ENCODE assay signal across 8 cellular contexts in genomic region chr12:94208433-94208921, GRCh38.
DNase-seq lines count a peak whose midpoint lies in the region; ATAC-seq and TF ChIP-seq lines count a peak whose summit lies in the region.

No MANE protein-coding gene starts in this region.

- H3K4me3 ChIP-seq in CD8-positive, alpha-beta memory T cell (ENCODE audit: low read length): peak overlapping the region; percentile 52
- H3K4me3 ChIP-seq in MM.1S (ENCODE audit: low read length): peak overlapping the region; percentile 52

- H3K4me2 ChIP-seq in MM.1S (ENCODE audit: low read depth, low read length): peak overlapping the region; percentile 97

- H3K27me3 ChIP-seq in CD8-positive, alpha-beta memory T cell (ENCODE audit: insufficient read depth, low read length, poor library complexity, severe bottlenecking): no peaks in the 10 kb centered on the region
- no peaks in the 10 kb centered on the region for H3K27me3 ChIP-seq in MM.1S (replicated peaks; ENCODE audit: insufficient read depth, low read length)

- H3K9me3 Mint-ChIP-seq in CD8-positive, alpha-beta memory T cell: peaks cover 0 to 2% (median 0%) of the 10 kb centered on the region in 5 donors

- peak overlapping the region; percentile 91 to 99 (median 97) for H3K27ac Mint-ChIP-seq in CD8-positive, alpha-beta memory T cell

- peaks cover 49% of the 10 kb centered on the region for H3K4me1 ChIP-seq in CD8-positive, alpha-beta memory T cell (ENCODE audit: insufficient read depth, low read length)
- H3K4me1 ChIP-seq in MM.1S (ENCODE audit: low read length): peaks cover 41% of the 10 kb centered on the region

- H3K4me3 Mint-ChIP-seq in CD8-positive, alpha-beta memory T cell: peak overlapping the region; percentile 76 to 88 (median 82)

- peak overlapping the region; percentile 99 for H3K9ac ChIP-seq in MM.1S (ENCODE audit: low read length)

- H4K20me1 ChIP-seq in MM.1S (ENCODE audit: insufficient read depth, low read length): no peaks in the 10 kb centered on the region

- H3K9me2 ChIP-seq in MM.1S (replicated peaks; ENCODE audit: insufficient read depth, low read length): no peaks in the 10 kb centered on the region

- peaks cover 49 to 61% (median 60%) of the 10 kb centered on the region in 3 donors for H3K4me1 Mint-ChIP-seq in CD8-positive, alpha-beta memory T cell

- no peaks in the 10 kb centered on the region for H3K9me3 ChIP-seq in CD8-positive, alpha-beta memory T cell (ENCODE audit: low read length)
- no peaks in the 10 kb centered on the region for H3K9me3 ChIP-seq in MM.1S (replicated peaks; ENCODE audit: insufficient read depth, low read length)

- peak in 1 of 5 donors; percentile 10 for DNase-seq in CD8-positive, alpha-beta memory T cell
- peak; percentile 83 for DNase-seq in MM.1S
- DNase-seq in caudate nucleus (lab: John Stamatoyannopoulos, UW): peak in 2 of 61 donors; percentile 1 to 30
- DNase-seq in stimulated activated CD4-positive, alpha-beta T cell treated with anti-CD3 and anti-CD28 coated beads, Interleukin-1b, Interleukin-23, amount 100 ng/mL, for 4 hours (ENCODE audit: low read depth in 2 of 2): peak; percentile 12 to 23
- DNase-seq in NCI-H1417 (lab: John Stamatoyannopoulos, UW): no peak
- no peak for DNase-seq in NCI-H1048 (lab: John Stamatoyannopoulos, UW)
- DNase-seq in putamen (ENCODE audit: low spot score): no peak

- peaks cover 4 to 20% (median 15%) of the 10 kb centered on the region in 3 donors for H3K36me3 Mint-ChIP-seq in CD8-positive, alpha-beta memory T cell

- no peaks in the 10 kb centered on the region for H3K36me3 ChIP-seq in CD8-positive, alpha-beta memory T cell (ENCODE audit: insufficient read depth, low read length)
- peaks cover 21% of the 10 kb centered on the region for H3K36me3 ChIP-seq in MM.1S (replicated peaks; ENCODE audit: insufficient read depth, low read length)

- CTCF ChIA-PET in CD8-positive, alpha-beta memory T cell (lab: Charles Lee): interaction anchor here (1.1 to 1.7 kb wide), 3 partner anchors 41 to 59 kb away, joined by 4 to 7 read pairs (median 6); no protein-coding TSS in a partner anchor

- peak; percentile 34 for ATAC-seq in GM21390 (IDR thresholded peaks at IDR 0.05; ENCODE audit: unreplicated experiment)

- no peaks in the 10 kb centered on the region for H3K27me3 Mint-ChIP-seq in CD8-positive, alpha-beta memory T cell

- TF ChIP-seq CTCF in MM.1S (IDR thresholded peaks at IDR 0.05; ENCODE audit: low read length): peak; percentile 22

- H3F3A ChIP-seq in MM.1S (ENCODE audit: insufficient read depth, low read length): peaks cover 61% of the 10 kb centered on the region

- POLR2A ChIA-PET in CD8-positive, alpha-beta memory T cell (lab: Charles Lee): interaction anchor here (1.0 to 1.4 kb wide), 6 partner anchors 11 to 61 kb away, joined by 3 to 10 read pairs (median 4); no protein-coding TSS in a partner anchor

- H3K79me2 ChIP-seq in MM.1S (ENCODE audit: low read length): peaks cover 79% of the 10 kb centered on the region

- no peak overlapping the region for H2AFZ ChIP-seq in MM.1S (ENCODE audit: low read length)

- peak overlapping the region; percentile 59 for H3K27ac ChIP-seq in CD8-positive, alpha-beta memory T cell (ENCODE audit: low read depth, low read length)
- H3K27ac ChIP-seq in MM.1S (ENCODE audit: low read length) (peak overlapping the region; percentile 99), caudate nucleus (ENCODE audit: low read depth, low read length) (peak overlapping the region; percentile 31)

Comparison
In these comparisons a context has a peak if more than half of its experiments do, and no peak if none do; other contexts are left out.
1. DNase-seq: peak in MM.1S (single experiment) and stimulated activated CD4-positive, alpha-beta T cell treated with anti-CD3 and anti-CD28 coated beads, Interleukin-1b, Interleukin-23, amount 100 ng/mL, for 4 hours (2 of 2); none in NCI-H1417 (0 of 3), NCI-H1048 (single experiment) and putamen (single experiment).
2. H3K27ac ChIP-seq: peak in every context shown above with its lines; median percentile 99 in MM.1S; 59 in CD8-positive, alpha-beta memory T cell; 31 in caudate nucleus.